14 cellular contexts compared by ENCODE assay signal in the genomic region with DNA sequence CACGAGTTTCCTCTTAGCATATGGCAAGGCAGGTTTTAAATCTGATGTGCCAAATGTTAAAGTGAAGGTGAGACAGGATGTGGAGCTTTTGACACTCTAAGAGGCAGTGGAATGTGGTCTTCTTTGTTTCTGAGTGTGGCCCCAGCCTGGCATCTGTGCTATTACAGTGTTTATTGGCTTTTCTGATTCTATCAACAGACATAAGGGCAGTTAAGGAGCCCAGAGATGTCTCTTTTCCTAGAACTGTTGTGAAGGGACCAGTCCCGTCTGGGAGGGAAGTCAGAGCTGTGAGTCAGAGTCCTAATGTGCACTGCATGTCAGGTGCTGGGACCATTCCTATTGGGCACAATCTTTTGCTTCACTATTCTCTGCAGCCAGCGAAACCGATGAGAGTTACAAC. TPM values are rescaled to one million over a fixed set of nuclear protein-coding genes. Genes with fewer than 3 reads are reported as not detected.
A peak's percentile ranks its signal among the peaks of the same experiment; 100 is the strongest.
DNase-seq lines count a peak whose midpoint lies in the region; ATAC-seq and TF ChIP-seq lines count a peak whose summit lies in the region.
"Had no signal": no experiment of that assay in that cellular context is flagged by ENCODE, and none has a peak within 500 bp of the region (broad histone marks: within the 10 kb centered on the region; RNA-seq: fewer than 3 reads in every experiment).

No MANE protein-coding gene starts in this region.

- H3K27ac ChIP-seq in RWPE2 (ENCODE audit: poor library complexity, severe bottlenecking) = no peak overlapping the region
- H3K27ac ChIP-seq: GM23248, vagina had no signal

- peaks cover 21% of the 10 kb centered on the region for H3K36me3 Mint-ChIP-seq in activated CD4-positive, alpha-beta T cell treated with anti-CD3 and anti-CD28 coated beads, Interleukin-2, amount 10 ng/mL, durations not matched to agents 7 days and 5 days (ENCODE audit: low read depth)
- H3K36me3 Mint-ChIP-seq in activated CD4-positive, alpha-beta T cell treated with anti-CD3 and anti-CD28 coated beads for 36 hours (ENCODE audit: low read depth) = peaks cover 18% of the 10 kb centered on the region

- no peak overlapping the region for H3K4me3 Mint-ChIP-seq in activated CD4-positive, alpha-beta T cell treated with anti-CD3 and anti-CD28 coated beads, Interleukin-2, amount 10 ng/mL, durations not matched to agents 7 days and 5 days
- H3K4me3 Mint-ChIP-seq in activated CD4-positive, alpha-beta T cell treated with anti-CD3 and anti-CD28 coated beads for 36 hours = no peak overlapping the region

- no peaks in the 10 kb centered on the region for H3K27me3 ChIP-seq in RWPE2 (ENCODE audit: insufficient read depth, poor library complexity, severe bottlenecking)
- H3K27me3 ChIP-seq: vagina had no signal

- H3K4me1 ChIP-seq in RWPE2 (ENCODE audit: insufficient read depth, poor library complexity, severe bottlenecking) = no peaks in the 10 kb centered on the region

- POLR2A ChIA-PET in activated CD4-positive, alpha-beta T cell treated with anti-CD3 and anti-CD28 coated beads, Interleukin-2, amount 10 ng/mL, durations not matched to agents 7 days and 5 days (lab: Charles Lee) = no interaction called here
- POLR2A ChIA-PET in activated CD4-positive, alpha-beta T cell treated with anti-CD3 and anti-CD28 coated beads for 36 hours (lab: Charles Lee) = no interaction called here

- DNase-seq in activated CD4-positive, alpha-beta T cell treated with anti-CD3 and anti-CD28 coated beads, Interleukin-2, amount 10 ng/mL, durations not matched to agents 7 days and 5 days = peak; percentile 14
- DNase-seq in activated CD4-positive, alpha-beta T cell treated with anti-CD3 and anti-CD28 coated beads for 36 hours = no peak
- DNase-seq in RWPE2 (ENCODE audit: low spot score) = no peak
- peak; percentile 3 for DNase-seq in glomerular visceral epithelial cell (ENCODE audit: extremely low spot score)
- peak; percentile 15 for DNase-seq in renal cortical epithelial cell (ENCODE audit: low read depth)
- DNase-seq in DMS79 treated with DMSO at 0.1 percent for 48 hours (lab: John Stamatoyannopoulos, UW) = no peak
- DNase-seq in COLO668 (lab: John Stamatoyannopoulos, UW; ENCODE audit: unreplicated experiment) = no peak
- no peak for DNase-seq in KBM-7
- DNase-seq: GM23248, left colon, NCI-H1105, occipital lobe had no signal

- peaks cover 36% of the 10 kb centered on the region for H3K36me3 ChIP-seq in RWPE2 (ENCODE audit: low read depth)
- H3K36me3 ChIP-seq: vagina had no signal

- no peak for TF ChIP-seq CTCF in RWPE2 (IDR thresholded peaks at IDR 0.05; ENCODE audit: poor library complexity, severe bottlenecking)

- no peaks in the 10 kb centered on the region for H3K9me3 Mint-ChIP-seq in activated CD4-positive, alpha-beta T cell treated with anti-CD3 and anti-CD28 coated beads, Interleukin-2, amount 10 ng/mL, durations not matched to agents 7 days and 5 days
- no peaks in the 10 kb centered on the region for H3K9me3 Mint-ChIP-seq in activated CD4-positive, alpha-beta T cell treated with anti-CD3 and anti-CD28 coated beads for 36 hours (ENCODE audit: low read depth)

- no peak overlapping the region for H3K4me3 ChIP-seq in RWPE2 (ENCODE audit: severe bottlenecking)
- H3K4me3 ChIP-seq: GM23248, vagina had no signal

- peaks cover 17% of the 10 kb centered on the region for H3K4me1 Mint-ChIP-seq in activated CD4-positive, alpha-beta T cell treated with anti-CD3 and anti-CD28 coated beads, Interleukin-2, amount 10 ng/mL, durations not matched to agents 7 days and 5 days
- H3K4me1 Mint-ChIP-seq in activated CD4-positive, alpha-beta T cell treated with anti-CD3 and anti-CD28 coated beads for 36 hours = peaks cover 22% of the 10 kb centered on the region

- peak overlapping the region; percentile 13 for H3K27ac Mint-ChIP-seq in activated CD4-positive, alpha-beta T cell treated with anti-CD3 and anti-CD28 coated beads, Interleukin-2, amount 10 ng/mL, durations not matched to agents 7 days and 5 days
- no peak overlapping the region for H3K27ac Mint-ChIP-seq in activated CD4-positive, alpha-beta T cell treated with anti-CD3 and anti-CD28 coated beads for 36 hours

- no peak for ATAC-seq in activated CD4-positive, alpha-beta T cell treated with anti-CD3 and anti-CD28 coated beads for 36 hours
- 0 out of 3 replicates have a peak, but pooled peaks have one; percentile 29 for ATAC-seq in RWPE2 (ENCODE audit: low read depth)
- ATAC-seq: activated CD4-positive, CD25-positive, alpha-beta regulatory T cell treated with anti-CD3 and anti-CD28 coated beads, Interleukin-2, amount 50 U/mL, for 24 hours; left colon had no signal

- in situ Hi-C loops in KBM-7 (cut with MboI; ENCODE audit: low pct_unique_long_range_greater_than_20kb, low sequenced_read_pairs) = no loop called here

- H3K9me3 ChIP-seq in RWPE2 (ENCODE audit: severe bottlenecking) = no peaks in the 10 kb centered on the region
- H3K9me3 ChIP-seq: vagina had no signal

- intact Hi-C loops in activated CD4-positive, alpha-beta T cell treated with anti-CD3 and anti-CD28 coated beads for 36 hours (cut with DNase I, micrococcal nuclease) = no loop called here

- CTCF ChIA-PET in activated CD4-positive, alpha-beta T cell treated with anti-CD3 and anti-CD28 coated beads, Interleukin-2, amount 10 ng/mL, durations not matched to agents 7 days and 5 days (lab: Charles Lee) = interaction anchor here (1.2 kb wide), 1 partner anchor 24 kb away, joined by 3 read pairs; no protein-coding TSS in a partner anchor
- CTCF ChIA-PET in activated CD4-positive, alpha-beta T cell treated with anti-CD3 and anti-CD28 coated beads for 36 hours (lab: Charles Lee) = no interaction called here

- H3K27me3 Mint-ChIP-seq in activated CD4-positive, alpha-beta T cell treated with anti-CD3 and anti-CD28 coated beads, Interleukin-2, amount 10 ng/mL, durations not matched to agents 7 days and 5 days = no peaks in the 10 kb centered on the region
- H3K27me3 Mint-ChIP-seq in activated CD4-positive, alpha-beta T cell treated with anti-CD3 and anti-CD28 coated beads for 36 hours = no peaks in the 10 kb centered on the region

RNA-seq across cellular contexts. Expression of a gene that starts 32.5 kb away (rescaled TPM):
- 10 to 100 TPM; 12.3 to 12.4 TPM for total RNA-seq in activated CD4-positive, alpha-beta T cell treated with anti-CD3 and anti-CD28 coated beads, Interleukin-2, amount 10 ng/mL, durations not matched to agents 7 days and 5 days
- total RNA-seq in activated CD4-positive, alpha-beta T cell treated with anti-CD3 and anti-CD28 coated beads for 36 hours = 10 to 100 TPM; 13.4 to 15.0 TPM
- total RNA-seq in renal cortical epithelial cell = 47.0 and 56.4 TPM in 2 replicates

Comparison
In these comparisons a context has a peak if more than half of its experiments do, and no peak if none do; other contexts are left out.
1. DNase-seq: peak in activated CD4-positive, alpha-beta T cell treated with anti-CD3 and anti-CD28 coated beads, Interleukin-2, amount 10 ng/mL, durations not matched to agents 7 days and 5 days (single experiment), glomerular visceral epithelial cell (single experiment) and renal cortical epithelial cell (single experiment); none in activated CD4-positive, alpha-beta T cell treated with anti-CD3 and anti-CD28 coated beads for 36 hours (single experiment), RWPE2 (single experiment), DMS79 treated with DMSO at 0.1 percent for 48 hours (single experiment), COLO668 (single experiment) and KBM-7 (single experiment).